1 cellular context compared by ENCODE assay signal in genomic region chr3:140216249-140216648, GRCh38.
TF ChIP-seq lines count a peak whose summit lies in the region.

No MANE protein-coding gene starts in this region.

TF ChIP-seq in IMR-90, 13 proteins besides CTCF, POLR2A, EP300 and RAD21:
- no peak for TF ChIP-seq MXI1 (IDR thresholded peaks at IDR 0.05; ENCODE audit: borderline replicate concordance, low read depth, low read length)
- TF ChIP-seq, protein P1, sequence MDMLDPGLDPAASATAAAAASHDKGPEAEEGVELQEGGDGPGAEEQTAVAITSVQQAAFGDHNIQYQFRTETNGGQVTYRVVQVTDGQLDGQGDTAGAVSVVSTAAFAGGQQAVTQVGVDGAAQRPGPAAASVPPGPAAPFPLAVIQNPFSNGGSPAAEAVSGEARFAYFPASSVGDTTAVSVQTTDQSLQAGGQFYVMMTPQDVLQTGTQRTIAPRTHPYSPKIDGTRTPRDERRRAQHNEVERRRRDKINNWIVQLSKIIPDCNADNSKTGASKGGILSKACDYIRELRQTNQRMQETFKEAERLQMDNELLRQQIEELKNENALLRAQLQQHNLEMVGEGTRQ (IDR thresholded peaks at IDR 0.05; ENCODE audit: low read depth, low read length), result no peak
- TF ChIP-seq MAFK (IDR thresholded peaks at IDR 0.05; ENCODE audit: low read depth, low read length), result no peak
- TF ChIP-seq FOS (IDR thresholded peaks at IDR 0.05; ENCODE audit: low read depth, low read length), result no peak
- no peak for TF ChIP-seq SMC3 (IDR thresholded peaks at IDR 0.05; ENCODE audit: low read depth, low read length)
